17 cellular contexts compared by ENCODE assay signal in the genomic region with DNA sequence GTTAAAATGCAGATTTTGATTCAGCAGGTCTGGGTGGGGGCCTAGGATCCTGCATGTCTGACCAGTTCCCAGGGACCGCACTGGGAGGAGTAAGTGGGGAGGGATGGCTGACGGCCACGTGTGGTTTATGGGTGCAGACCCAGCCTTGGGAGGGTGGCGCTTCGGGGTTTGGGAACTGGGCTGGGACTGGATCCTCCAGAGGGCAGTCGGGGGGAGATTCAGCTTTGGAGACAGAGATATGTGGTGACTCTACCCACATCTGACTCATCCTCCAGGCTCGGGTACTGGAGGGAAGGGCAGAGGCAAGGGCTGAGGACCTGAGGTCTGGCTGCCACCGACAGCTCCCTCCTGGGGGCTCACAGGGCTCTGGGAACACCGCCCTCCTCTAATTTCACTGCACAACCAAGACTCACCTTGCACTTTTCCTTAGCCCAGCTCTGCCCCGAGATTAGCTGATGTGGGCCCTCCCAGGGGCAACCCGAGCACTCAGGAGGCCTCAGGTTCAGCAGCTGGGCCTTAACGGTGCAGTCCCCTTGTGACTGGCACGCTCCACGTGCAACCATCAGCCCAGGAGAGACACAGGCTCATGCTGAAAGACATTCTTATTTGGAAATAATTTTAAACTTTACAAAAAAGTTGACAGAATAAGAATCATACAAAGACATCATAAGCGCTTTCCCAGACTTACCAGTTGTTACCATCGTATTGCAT.
A peak's percentile ranks its signal among the peaks of the same experiment; 100 is the strongest.
DNase-seq lines count a peak whose midpoint lies in the region; ATAC-seq and TF ChIP-seq lines count a peak whose summit lies in the region.
"Had no signal": no experiment of that assay in that cellular context is flagged by ENCODE, and none has a peak within 500 bp of the region (broad histone marks: within the 10 kb centered on the region; RNA-seq: fewer than 3 reads in every experiment).

No MANE protein-coding gene starts in this region.

- H2BK120ac ChIP-seq in neuronal stem cell (ENCODE audit: low read depth, low read length), result no peak overlapping the region

- POLR2A ChIA-PET in MCF 10A (lab: Yijun Ruan, JAX), result no interaction called here

- H3K27ac ChIP-seq in neuronal stem cell (replicated peaks; ENCODE audit: low read length), result no peak overlapping the region
- H3K27ac ChIP-seq: body of pancreas, ovary had no signal

- H3K23ac ChIP-seq in neuronal stem cell (ENCODE audit: low read depth, low read length, poor library complexity), result no peak overlapping the region

- no CpG with 5 or more reads among the region's 16 CpGs for WGBS in neuronal stem cell (ENCODE audit: extremely low coverage in 2 of 2, insufficient read length in 2 of 2, insufficient replicate concordance in 1 of 2), 2 donors

- peaks cover 0 to 1% of the 10 kb centered on the region in 2 donors for H3K4me1 ChIP-seq in neuronal stem cell (ENCODE audit: control insufficient read depth in 2 of 2, insufficient read depth in 1 of 2, low read depth in 1 of 2, low read length in 2 of 2)
- H3K4me1 ChIP-seq: body of pancreas had no signal

- no peak overlapping the region for H3K4ac ChIP-seq in neuronal stem cell (ENCODE audit: low read length)

- no peak overlapping the region for H2AK5ac ChIP-seq in neuronal stem cell (ENCODE audit: low read depth, low read length)

- H3K4me1 Mint-ChIP-seq in MCF 10A (ENCODE audit: insufficient read depth, unreplicated experiment), result peaks cover 8% of the 10 kb centered on the region
- H3K4me1 Mint-ChIP-seq in immature natural killer cell, result no peaks in the 10 kb centered on the region
- peaks cover 0 to 1% of the 10 kb centered on the region in 2 donors for H3K4me1 Mint-ChIP-seq in effector memory CD8-positive, alpha-beta T cell (ENCODE audit: low read depth in 2 of 2)

- intact Hi-C loops in MCF 10A (cut with micrococcal nuclease), result loop anchor here (10.0 kb wide), 2 partner anchors 188 to 202 kb away; no protein-coding TSS in a partner anchor

- H3K79me1 ChIP-seq in neuronal stem cell (ENCODE audit: low read depth, low read length), result no peaks in the 10 kb centered on the region

- CTCF ChIA-PET in MCF 10A (lab: Yijun Ruan, JAX), result interaction anchor here (0.6 kb wide), 1 partner anchor 55 kb away, joined by 4 read pairs; no protein-coding TSS in a partner anchor

- H3K36me3 Mint-ChIP-seq in MCF 10A (ENCODE audit: insufficient read depth, unreplicated experiment), result no peaks in the 10 kb centered on the region
- H3K36me3 Mint-ChIP-seq in immature natural killer cell, result no peaks in the 10 kb centered on the region
- H3K36me3 Mint-ChIP-seq in effector memory CD8-positive, alpha-beta T cell (ENCODE audit: insufficient read depth), result no peaks in the 10 kb centered on the region

- H3K27me3 ChIP-seq in neuronal stem cell (ENCODE audit: control insufficient read depth in 3 of 3, insufficient read depth in 3 of 3, low read depth in 1 of 3, low read length in 3 of 3), result peaks cover 0 to 42% (median 0%) of the 10 kb centered on the region in 3 experiments
- H3K27me3 ChIP-seq: body of pancreas, ovary had no signal

- H3K4me3 Mint-ChIP-seq in MCF 10A (ENCODE audit: unreplicated experiment) (no peak overlapping the region), immature natural killer cell (no peak overlapping the region)
- H3K4me3 Mint-ChIP-seq in effector memory CD8-positive, alpha-beta T cell, result no peak overlapping the region

- no peak overlapping the region for H2BK15ac ChIP-seq in neuronal stem cell (ENCODE audit: low read length)

- H3K9ac ChIP-seq in neuronal stem cell (ENCODE audit: low read depth, low read length, poor library complexity), result no peak overlapping the region

- H3K27me3 Mint-ChIP-seq in MCF 10A (ENCODE audit: insufficient read depth, unreplicated experiment) (peaks cover 62% of the 10 kb centered on the region), immature natural killer cell (ENCODE audit: low read depth in 3 of 3) (peaks cover 1 to 11% (median 2%) of the 10 kb centered on the region in 3 donors)
- H3K27me3 Mint-ChIP-seq in effector memory CD8-positive, alpha-beta T cell, result peaks cover 28 to 44% of the 10 kb centered on the region in 2 donors

- DNase-seq in AG10803 (ENCODE audit: low read depth) (peak; percentile 43), LHCN-M2 (ENCODE audit: low read depth) (peak; percentile 75), MCF 10A (ENCODE audit: unreplicated experiment) (peak; percentile 23), neuronal stem cell (ENCODE audit: low spot score) (no peak), putamen (ENCODE audit: low spot score) (no peak), immature natural killer cell (no peak)
- no peak for DNase-seq in effector CD4-positive, alpha-beta T cell
- DNase-seq in effector memory CD8-positive, alpha-beta T cell, result no peak
- DNase-seq: activated naive CD4-positive, alpha-beta T cell; body of pancreas; effector CD8-positive, alpha-beta T cell; mesenchymal stem cell; NCI-H187; NCI-H774; SIG-M5 had no signal

- H2AFZ ChIP-seq in neuronal stem cell (ENCODE audit: low read length), result no peak overlapping the region

- H2BK5ac ChIP-seq in neuronal stem cell (ENCODE audit: low read length), result no peak overlapping the region

- no peak overlapping the region for H3K4me2 ChIP-seq in neuronal stem cell (ENCODE audit: insufficient read depth, low read length, poor library complexity, severe bottlenecking)

- TF ChIP-seq CTCF in AG10803 (conservative IDR thresholded peaks at IDR 0.05; ENCODE audit: low read length), result no peak; the same call in 1 of the 2 replicates
- no peak for TF ChIP-seq CTCF in MCF 10A (IDR thresholded peaks at IDR 0.05; ENCODE audit: unreplicated experiment)

- H3K18ac ChIP-seq in neuronal stem cell (ENCODE audit: low read length), result peak overlapping the region; percentile 18

- H3K27ac Mint-ChIP-seq in MCF 10A (ENCODE audit: low read depth, unreplicated experiment) (no peak overlapping the region), immature natural killer cell (no peak overlapping the region)
- H3K27ac Mint-ChIP-seq in effector memory CD8-positive, alpha-beta T cell, result no peak overlapping the region

- H3K4me3 ChIP-seq in AG10803 (ENCODE audit: low read length) (no peak overlapping the region), neuronal stem cell (ENCODE audit: low read length in 2 of 2) (no peak overlapping the region)
- H3K4me3 ChIP-seq: body of pancreas, ovary had no signal

- no peaks in the 10 kb centered on the region for H3K36me3 ChIP-seq in neuronal stem cell (replicated peaks in 1 of 2; ENCODE audit: control insufficient read depth in 2 of 2, insufficient read depth in 2 of 2, low read length in 2 of 2)
- H3K36me3 ChIP-seq: ovary had no signal

- H2BK12ac ChIP-seq in neuronal stem cell (ENCODE audit: low read length), result no peak overlapping the region

- peaks cover 4% of the 10 kb centered on the region for H3K9me3 Mint-ChIP-seq in MCF 10A (ENCODE audit: unreplicated experiment)
- peaks cover 0 to 2% (median 0%) of the 10 kb centered on the region in 6 donors for H3K9me3 Mint-ChIP-seq in immature natural killer cell
- no peaks in the 10 kb centered on the region for H3K9me3 Mint-ChIP-seq in effector memory CD8-positive, alpha-beta T cell

- no peak overlapping the region for H4K91ac ChIP-seq in neuronal stem cell (ENCODE audit: low read depth, low read length, poor library complexity)

- no TSS peak for BruUV-seq in MCF 10A (replicated peaks; lab: Mats Ljungman, UMichigan)

- no peak overlapping the region for H4K8ac ChIP-seq in neuronal stem cell (ENCODE audit: low read depth, low read length)

- no peak overlapping the region for H3K14ac ChIP-seq in neuronal stem cell (ENCODE audit: low read length)

- no peak for ATAC-seq in effector memory CD8-positive, alpha-beta T cell (replicated peaks)
- ATAC-seq: body of pancreas, HCT116 had no signal

- no peaks in the 10 kb centered on the region for H3K9me3 ChIP-seq in neuronal stem cell (replicated peaks in 1 of 2; ENCODE audit: control insufficient read depth in 2 of 2, insufficient read depth in 1 of 2, low read depth in 1 of 2, low read length in 2 of 2)
- H3K9me3 ChIP-seq: ovary had no signal

Comparison
In these comparisons a context has a peak if more than half of its experiments do, and no peak if none do; other contexts are left out.
1. DNase-seq: peak in AG10803 (single experiment), LHCN-M2 (single experiment) and MCF 10A (single experiment); none in neuronal stem cell (single experiment), putamen (single experiment), immature natural killer cell (0 of 3), effector CD4-positive, alpha-beta T cell (single experiment) and effector memory CD8-positive, alpha-beta T cell (0 of 3).